Comparison of ENCODE assay signal across 15 cellular contexts in genomic region chr20:4011226-4011975, GRCh38. TPM values are rescaled to one million over a fixed set of nuclear protein-coding genes. Genes with fewer than 3 reads are reported as not detected.
DNase-seq lines count a peak whose midpoint lies in the region; ATAC-seq and TF ChIP-seq lines count a peak whose summit lies in the region.
"Had no signal": no experiment of that assay in that cellular context is flagged by ENCODE, and none has a peak within 500 bp of the region (broad histone marks: within the 10 kb centered on the region; RNA-seq: fewer than 3 reads in every experiment).

No MANE protein-coding gene starts in this region.

- H3K36me3 ChIP-seq in BE2C = no peaks in the 10 kb centered on the region
- H3K36me3 ChIP-seq: WERI-Rb-1 had no signal

- no peaks in the 10 kb centered on the region for H3K9me3 Mint-ChIP-seq in WTC11

- CTCF ChIA-PET in WTC11 (lab: Charles Lee) = interaction anchor here (0.9 to 2.9 kb wide), 4 partner anchors 15 to 81 kb away, joined by 5 to 19 read pairs (median 8); no protein-coding TSS in a partner anchor

- peaks cover 3% of the 10 kb centered on the region; the same call in 1 of the 2 replicates for H3K27me3 Mint-ChIP-seq in WTC11 (ENCODE audit: low read depth)

- H3K4me1 ChIP-seq in BE2C = peaks cover 3% of the 10 kb centered on the region

- H3K4me1 Mint-ChIP-seq in WTC11 = peaks cover 20% of the 10 kb centered on the region

- POLR2A ChIA-PET in WTC11 (lab: Charles Lee) = interaction anchor here (0.6 kb wide), 1 partner anchor 180 kb away, joined by 6 read pairs; no protein-coding TSS in a partner anchor

- H3K27me3 ChIP-seq in BE2C = no peaks in the 10 kb centered on the region

- DNase-seq in BE2C (no peak), EL (peak; percentile 30), kidney tubule cell (ENCODE audit: low spot score) (peak; percentile 73), GM10266 (ENCODE audit: extremely low spot score) (no peak), NCI-H1436 treated with DMSO at 0.1 percent for 48 hours (lab: John Stamatoyannopoulos, UW) (no peak), WTC11 (ENCODE audit: low spot score) (no peak)
- DNase-seq: activated effector memory CD4-positive, alpha-beta T cell treated with anti-CD3 and anti-CD28 coated beads, Interleukin-2, amount 50 U/mL, for 16 hours; DMS53; MV-4-11; NCI-H2171 treated with DMSO at 0.1 percent for 48 hours; retina; WERI-Rb-1 had no signal

- H3K4me3 ChIP-seq in BE2C (ENCODE audit: low read depth, low read length) = no peak overlapping the region
- H3K4me3 ChIP-seq in WI38 (ENCODE audit: low read depth, low read length) = peak overlapping the region; percentile 23; the same call in 1 of the 2 replicates

- peaks cover 4% of the 10 kb centered on the region for H3K36me3 Mint-ChIP-seq in WTC11

- H3K9me3 ChIP-seq in BE2C = no peaks in the 10 kb centered on the region

- no peak overlapping the region for H3K27ac Mint-ChIP-seq in WTC11

- TF ChIP-seq CTCF in BE2C (IDR thresholded peaks at IDR 0.05; ENCODE audit: low read depth, low read length) (0 out of 2 replicates have a peak, but pooled peaks have one; percentile 0), WI38 (IDR thresholded peaks at IDR 0.05; ENCODE audit: low read depth, low read length) (no peak), GM10266 (IDR thresholded peaks at IDR 0.05; ENCODE audit: control insufficient read depth, insufficient read depth, low read depth, missing control alignments) (no peak), WTC11 (IDR thresholded peaks at IDR 0.05) (no peak)

- ATAC-seq in WTC11 = no peak
- ATAC-seq in GM19351 (IDR thresholded peaks at IDR 0.05; ENCODE audit: unreplicated experiment) = no peak
- ATAC-seq: left lobe of liver had no signal

- H3K4me3 Mint-ChIP-seq in WTC11 = no peak overlapping the region

TF ChIP-seq in WTC11, 78 proteins besides CTCF, POLR2A, EP300 and RAD21:
- no peak for TF ChIP-seq IRF1 (CRISPR knock-in tag; IDR thresholded peaks at IDR 0.05)
- no peak for TF ChIP-seq GTF2I (CRISPR knock-in tag; conservative IDR thresholded peaks at IDR 0.05)
- TF ChIP-seq NFE2L1 (CRISPR knock-in tag; IDR thresholded peaks at IDR 0.05) = no peak
- no peak for TF ChIP-seq E2F5 (CRISPR knock-in tag; IDR thresholded peaks at IDR 0.05)
- TF ChIP-seq AFF4 (CRISPR knock-in tag; IDR thresholded peaks at IDR 0.05; ENCODE audit: borderline replicate concordance) = no peak
- TF ChIP-seq NR2C2 (CRISPR knock-in tag; IDR thresholded peaks at IDR 0.05) = no peak
- TF ChIP-seq ZNF671 (CRISPR knock-in tag; IDR thresholded peaks at IDR 0.05) = no peak
- TF ChIP-seq NFATC4 (CRISPR knock-in tag; IDR thresholded peaks at IDR 0.05) = no peak
- no peak for TF ChIP-seq ZNF416 (CRISPR knock-in tag; IDR thresholded peaks at IDR 0.05)
- TF ChIP-seq ATF2 (CRISPR knock-in tag; IDR thresholded peaks at IDR 0.05; ENCODE audit: borderline replicate concordance, low read depth) = no peak
- TF ChIP-seq ESRRA (CRISPR knock-in tag; IDR thresholded peaks at IDR 0.05; ENCODE audit: borderline replicate concordance) = no peak
- no peak for TF ChIP-seq MAX (CRISPR knock-in tag; IDR thresholded peaks at IDR 0.05)
- TF ChIP-seq ELF4 (CRISPR knock-in tag; IDR thresholded peaks at IDR 0.05; ENCODE audit: low read depth) = no peak

RNA-seq across cellular contexts. Expression of gene RNF24, which starts 4.0 kb away (rescaled TPM):
- polyA plus RNA-seq in BE2C (2012; ENCODE audit: insufficient read depth, insufficient read length, low read depth) = 7.8 TPM
- total RNA-seq in WTC11 (2021) = 11.0 to 12.5 TPM (median 11.7 TPM) in 3 replicates

Comparison
In these comparisons a context has a peak if more than half of its experiments do, and no peak if none do; other contexts are left out.
1. DNase-seq: peak in EL (single experiment) and kidney tubule cell (single experiment); none in BE2C (single experiment), GM10266 (single experiment), NCI-H1436 treated with DMSO at 0.1 percent for 48 hours (single experiment) and WTC11 (single experiment).